Comparison of ENCODE assay signal across 8 cellular contexts in the genomic region with DNA sequence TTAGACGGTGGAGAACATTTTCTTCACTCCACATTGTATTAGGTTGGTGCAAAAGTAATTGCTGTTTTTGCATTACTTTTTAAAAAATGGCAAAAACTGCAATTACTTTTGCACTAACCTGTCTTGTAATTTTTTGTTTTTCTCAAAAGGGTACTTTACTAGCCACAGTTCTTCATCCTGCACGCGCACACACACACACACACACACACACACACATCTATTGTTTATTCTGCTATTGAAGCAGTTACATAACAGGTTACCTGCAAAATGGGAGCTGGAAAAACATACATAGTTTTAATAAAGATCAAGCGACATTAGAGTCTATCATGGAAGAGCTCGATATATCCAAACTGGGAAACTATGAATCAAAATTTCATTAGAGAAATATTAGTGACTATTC.
A peak's percentile ranks its signal among the peaks of the same experiment; 100 is the strongest.
DNase-seq lines count a peak whose midpoint lies in the region; ATAC-seq, FAIRE-seq and TF ChIP-seq lines count a peak whose summit lies in the region.

No MANE protein-coding gene starts in this region.

- intact Hi-C loops in testis (cut with DNase I; ENCODE audit: low total_unique reads), result no loop called here

- peaks cover 0 to 5% of the 10 kb centered on the region in 2 experiments; a peak in 3 of 4 replicates for H3K4me1 ChIP-seq in SK-N-SH (ENCODE audit: control insufficient read depth in 1 of 2, insufficient read depth in 2 of 2, low read depth in 1 of 2, low read length in 1 of 2)
- H3K4me1 ChIP-seq in SJCRH30, result peaks cover 28% of the 10 kb centered on the region
- peaks cover 26% of the 10 kb centered on the region for H3K4me1 ChIP-seq in keratinocyte (ENCODE audit: control insufficient read depth, extremely low read depth, insufficient read depth, low read length)
- no peaks in the 10 kb centered on the region for H3K4me1 ChIP-seq in testis

- H4K20me1 ChIP-seq in SK-N-SH (ENCODE audit: insufficient read depth), result no peaks in the 10 kb centered on the region
- no peaks in the 10 kb centered on the region for H4K20me1 ChIP-seq in keratinocyte (ENCODE audit: control insufficient read depth, extremely low read depth, insufficient read depth, low read length)

- POLR2A ChIA-PET in SK-N-SH (lab: Yijun Ruan, JAX), result no interaction called here

- H3F3A ChIP-seq in SK-N-SH (replicated peaks; ENCODE audit: insufficient read depth), result peaks cover 14% of the 10 kb centered on the region

- H3K27ac ChIP-seq in SK-N-SH (ENCODE audit: low read depth in 2 of 2, low read length in 1 of 2), result peak overlapping the region in 1 of 2 experiments; percentile 53; a peak in 1 of 4 replicates
- peak overlapping the region; percentile 85 for H3K27ac ChIP-seq in SJCRH30
- peak overlapping the region; percentile 56 for H3K27ac ChIP-seq in keratinocyte (ENCODE audit: control insufficient read depth, insufficient read depth, low read length)
- H3K27ac ChIP-seq in testis, result no peak overlapping the region

- H3K9me1 ChIP-seq in keratinocyte (ENCODE audit: control insufficient read depth, extremely low read depth, insufficient read depth, low read length), result no peaks in the 10 kb centered on the region

- no peak for TF ChIP-seq RAD21 in SK-N-SH (IDR thresholded peaks at IDR 0.05; ENCODE audit: low read length)

- no peak for TF ChIP-seq POLR2A in testis (IDR thresholded peaks at IDR 0.05)

- ATAC-seq in SK-N-SH treated with all-trans-retinoic acid at 6 μM for 48 hours, result no peak
- ATAC-seq in GM18907 (IDR thresholded peaks at IDR 0.05; ENCODE audit: unreplicated experiment), result no peak
- ATAC-seq in HG03571 (IDR thresholded peaks at IDR 0.05; ENCODE audit: unreplicated experiment), result no peak

- TF ChIP-seq CTCF in SK-N-SH (IDR thresholded peaks at IDR 0.05) (no peak), keratinocyte (optimal IDR thresholded peaks at IDR 0.05 in 1 of 3, IDR thresholded peaks at IDR 0.05 in 1 of 3, conservative IDR thresholded peaks at IDR 0.05 in 1 of 3; ENCODE audit: extremely low read depth in 1 of 3, insufficient read depth in 2 of 3, low read length in 3 of 3) (no peak), testis (IDR thresholded peaks at IDR 0.05) (no peak)

- DNase-seq in SK-N-SH (no peak), SJCRH30 (peak in 1 of 2 experiments; percentile 20), keratinocyte (ENCODE audit: low read depth, low spot score) (no peak), testis (no peak), SKM-1 (lab: John Stamatoyannopoulos, UW; ENCODE audit: unreplicated experiment) (no peak)

- H3K9me3 ChIP-seq in SK-N-SH (no peaks in the 10 kb centered on the region), SJCRH30 (replicated peaks) (no peaks in the 10 kb centered on the region), keratinocyte (ENCODE audit: control insufficient read depth, low read depth, low read length) (no peaks in the 10 kb centered on the region), testis (no peaks in the 10 kb centered on the region)

- H3K4me3 ChIP-seq in SK-N-SH (ENCODE audit: low read depth in 2 of 2, low read length in 1 of 2) (no peak overlapping the region), SJCRH30 (peak overlapping the region; percentile 61), keratinocyte (ENCODE audit: control insufficient read depth in 2 of 3, extremely low read depth in 1 of 3, insufficient read depth in 2 of 3, low read depth in 1 of 3, low read length in 3 of 3) (no peak overlapping the region), testis (peak overlapping the region; percentile 36 to 59)

- FAIRE-seq in keratinocyte (lab: Jason Lieb, UNC), result no peak

- H3K9ac ChIP-seq in SK-N-SH, result peak overlapping the region; percentile 69; the same call in 1 of the 2 replicates
- no peak overlapping the region for H3K9ac ChIP-seq in keratinocyte (ENCODE audit: control insufficient read depth, extremely low read depth, insufficient read depth, low read length)

- H2AFZ ChIP-seq in SK-N-SH (ENCODE audit: low read depth) (peak overlapping the region; percentile 96), keratinocyte (ENCODE audit: control insufficient read depth, low read length) (peak overlapping the region; percentile 94)

- H3K9me2 ChIP-seq in SK-N-SH, result no peaks in the 10 kb centered on the region

- CTCF ChIA-PET in SK-N-SH (lab: Yijun Ruan, JAX), result interaction anchor here (1.1 kb wide), 1 partner anchor 45 kb away, joined by 3 read pairs; no protein-coding TSS in a partner anchor

- WGBS in SK-N-SH (ENCODE audit: low lambda C conversion rate), result 71% methylated on average over 5 of the region's 5 CpGs
- whole genome bisulfite sequencing in testis, 2 donors, result 56 to 61% methylated on average over 5 of the region's 5 CpGs

- H3K4me2 ChIP-seq in SK-N-SH (0 out of 2 replicates have a peak overlapping the region, but pooled peaks have one; percentile 73), keratinocyte (ENCODE audit: control insufficient read depth, extremely low read depth, insufficient read depth, low read depth, low read length) (peak overlapping the region; percentile 93)

- no peaks in the 10 kb centered on the region for H3K36me3 ChIP-seq in SK-N-SH (replicated peaks in 1 of 2; ENCODE audit: control insufficient read depth in 1 of 2, insufficient read depth in 2 of 2, low read length in 1 of 2)
- H3K36me3 ChIP-seq in SJCRH30, result no peaks in the 10 kb centered on the region
- H3K36me3 ChIP-seq in keratinocyte (ENCODE audit: control insufficient read depth in 2 of 2, extremely low read depth in 1 of 2, insufficient read depth in 2 of 2, low read length in 2 of 2), result no peaks in the 10 kb centered on the region
- H3K36me3 ChIP-seq in testis (ENCODE audit: low read depth, missing control alignments), result no peaks in the 10 kb centered on the region

- H3K27me3 ChIP-seq in SK-N-SH (ENCODE audit: insufficient read depth) (no peaks in the 10 kb centered on the region), SJCRH30 (no peaks in the 10 kb centered on the region), keratinocyte (ENCODE audit: control insufficient read depth, extremely low read depth, insufficient read depth, low read length) (no peaks in the 10 kb centered on the region), testis (no peaks in the 10 kb centered on the region)

- H3K79me2 ChIP-seq in SK-N-SH (ENCODE audit: insufficient read depth), result no peaks in the 10 kb centered on the region
- no peaks in the 10 kb centered on the region for H3K79me2 ChIP-seq in keratinocyte (ENCODE audit: control insufficient read depth, insufficient read depth, low read length)

- dilution Hi-C loops in keratinocyte (cut with MboI; ENCODE audit: extremely low pct_ligation_motif_present, low sequenced_read_pairs), result no loop called here

- TF ChIP-seq EP300 in SK-N-SH (IDR thresholded peaks at IDR 0.05; ENCODE audit: borderline replicate concordance in 1 of 2, low read depth in 1 of 2, low read length in 1 of 2), result no peak

TF ChIP-seq in SK-N-SH, 30 proteins besides CTCF, POLR2A, EP300 and RAD21 (continues in another document):
- TF ChIP-seq, protein P1, sequence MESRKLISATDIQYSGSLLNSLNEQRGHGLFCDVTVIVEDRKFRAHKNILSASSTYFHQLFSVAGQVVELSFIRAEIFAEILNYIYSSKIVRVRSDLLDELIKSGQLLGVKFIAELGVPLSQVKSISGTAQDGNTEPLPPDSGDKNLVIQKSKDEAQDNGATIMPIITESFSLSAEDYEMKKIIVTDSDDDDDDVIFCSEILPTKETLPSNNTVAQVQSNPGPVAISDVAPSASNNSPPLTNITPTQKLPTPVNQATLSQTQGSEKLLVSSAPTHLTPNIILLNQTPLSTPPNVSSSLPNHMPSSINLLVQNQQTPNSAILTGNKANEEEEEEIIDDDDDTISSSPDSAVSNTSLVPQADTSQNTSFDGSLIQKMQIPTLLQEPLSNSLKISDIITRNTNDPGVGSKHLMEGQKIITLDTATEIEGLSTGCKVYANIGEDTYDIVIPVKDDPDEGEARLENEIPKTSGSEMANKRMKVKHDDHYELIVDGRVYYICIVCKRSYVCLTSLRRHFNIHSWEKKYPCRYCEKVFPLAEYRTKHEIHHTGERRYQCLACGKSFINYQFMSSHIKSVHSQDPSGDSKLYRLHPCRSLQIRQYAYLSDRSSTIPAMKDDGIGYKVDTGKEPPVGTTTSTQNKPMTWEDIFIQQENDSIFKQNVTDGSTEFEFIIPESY (IDR thresholded peaks at IDR 0.05; ENCODE audit: borderline replicate concordance, low read depth), result no peak
- no peak for TF ChIP-seq SIN3A (IDR thresholded peaks at IDR 0.05; ENCODE audit: borderline replicate concordance, low read depth, low read length)

TF ChIP-seq in SK-N-SH treated with all-trans-retinoic acid at 6 μM for 48 hours, 23 proteins besides CTCF, POLR2A, EP300 and RAD21:
- no peak for TF ChIP-seq ESRRG (CRISPR knock-in tag; IDR thresholded peaks at IDR 0.05)
- TF ChIP-seq ZNF8 (CRISPR knock-in tag; IDR thresholded peaks at IDR 0.05), result no peak
TF ChIP-seq in SK-N-SH treated with all-trans-retinoic acid at 6 μM for 48 hours: peak in this region for 0.

Comparison
In these comparisons a context has a peak if more than half of its experiments do, and no peak if none do; other contexts are left out.
1. H3K27ac ChIP-seq: peak in SJCRH30 (single experiment) and keratinocyte (single experiment); none in testis (0 of 2).
2. H3K4me3 ChIP-seq: peak in SJCRH30 (single experiment) and testis (2 of 2); none in SK-N-SH (0 of 2) and keratinocyte (0 of 3).